ENCODE assay signal across 9 cellular contexts in the genomic region with DNA sequence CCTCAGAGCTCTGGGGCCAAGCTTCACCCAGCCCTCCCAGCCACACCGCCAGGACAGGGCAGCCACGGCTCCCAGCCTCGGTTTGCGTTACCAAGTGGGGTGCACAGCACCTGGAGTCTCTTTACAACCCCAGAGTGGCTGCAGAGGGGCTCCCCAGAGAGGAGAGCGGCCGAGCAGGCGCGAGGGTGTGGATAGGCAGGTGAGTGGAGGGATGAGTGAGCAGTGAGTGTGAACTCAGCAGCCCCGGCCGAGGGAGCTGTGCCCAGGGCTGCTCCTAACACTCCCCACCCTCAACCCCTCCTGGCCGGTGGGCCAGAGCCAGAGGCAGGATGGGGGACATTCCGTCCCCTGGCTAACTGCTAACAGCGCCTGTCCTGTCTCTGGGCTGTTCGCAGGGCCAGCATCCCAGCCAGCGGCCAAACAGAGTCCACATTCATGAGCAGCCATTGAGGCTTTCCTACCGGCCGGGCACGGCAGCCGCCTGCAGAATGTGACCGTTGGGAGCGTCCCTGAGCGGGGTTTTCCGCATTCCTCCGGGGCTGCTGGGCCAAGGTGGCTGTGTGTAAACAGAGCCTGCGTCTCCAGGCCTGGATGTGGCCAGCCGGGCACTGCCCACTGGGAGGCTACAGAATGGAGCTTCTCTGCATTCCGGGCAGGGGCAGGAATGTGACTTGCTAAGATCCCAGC. TPM values are rescaled to one million over a fixed set of nuclear protein-coding genes. Genes with fewer than 3 reads are reported as not detected.
DNase-seq lines count a peak whose midpoint lies in the region; ATAC-seq and FAIRE-seq lines count a peak whose summit lies in the region.
"Had no signal": no experiment of that assay in that cellular context is flagged by ENCODE, and none has a peak within 500 bp of the region (broad histone marks: within the 10 kb centered on the region; RNA-seq: fewer than 3 reads in every experiment).

No MANE protein-coding gene starts in this region.

- DNase-seq in A172 (ENCODE audit: low spot score) (peak; percentile 72), RCC 7860 (ENCODE audit: low spot score) (peak; percentile 48), globus pallidus (ENCODE audit: low spot score) (peak; percentile 56), myocyte (ENCODE audit: low read depth) (peak; percentile 84), GOT3 (lab: John Stamatoyannopoulos, UW) (no peak), SHP77 treated with DMSO at 0.1 percent for 48 hours (lab: John Stamatoyannopoulos, UW) (no peak)

- ATAC-seq in HG02610 (IDR thresholded peaks at IDR 0.05; ENCODE audit: unreplicated experiment) (no peak), GM18858 (IDR thresholded peaks at IDR 0.05; ENCODE audit: unreplicated experiment) (no peak)
- ATAC-seq: GM12878 had no signal

- no peak for FAIRE-seq in RCC 7860 (lab: Jason Lieb, UNC)
- FAIRE-seq: GM12878 had no signal

RNA-seq across cellular contexts. Expression of a gene that starts 5.3 kb away (rescaled TPM):
- total RNA-seq in A172 (2014; rRNA removed; shearing (Covaris generic)) = 0.55 and 0.91 TPM in 2 replicates
- 1.5 and 2.7 TPM in 2 replicates for total RNA-seq in myocyte
- polyA plus RNA-seq in myocyte (2012) = 6.1 TPM

Comparison
In these comparisons a context has a peak if more than half of its experiments do, and no peak if none do; other contexts are left out.
1. DNase-seq: peak in A172 (single experiment), RCC 7860 (single experiment), globus pallidus (single experiment) and myocyte (single experiment); none in GOT3 (single experiment) and SHP77 treated with DMSO at 0.1 percent for 48 hours (single experiment).